ENCODE assay signal across 1 cellular context in the genomic region with DNA sequence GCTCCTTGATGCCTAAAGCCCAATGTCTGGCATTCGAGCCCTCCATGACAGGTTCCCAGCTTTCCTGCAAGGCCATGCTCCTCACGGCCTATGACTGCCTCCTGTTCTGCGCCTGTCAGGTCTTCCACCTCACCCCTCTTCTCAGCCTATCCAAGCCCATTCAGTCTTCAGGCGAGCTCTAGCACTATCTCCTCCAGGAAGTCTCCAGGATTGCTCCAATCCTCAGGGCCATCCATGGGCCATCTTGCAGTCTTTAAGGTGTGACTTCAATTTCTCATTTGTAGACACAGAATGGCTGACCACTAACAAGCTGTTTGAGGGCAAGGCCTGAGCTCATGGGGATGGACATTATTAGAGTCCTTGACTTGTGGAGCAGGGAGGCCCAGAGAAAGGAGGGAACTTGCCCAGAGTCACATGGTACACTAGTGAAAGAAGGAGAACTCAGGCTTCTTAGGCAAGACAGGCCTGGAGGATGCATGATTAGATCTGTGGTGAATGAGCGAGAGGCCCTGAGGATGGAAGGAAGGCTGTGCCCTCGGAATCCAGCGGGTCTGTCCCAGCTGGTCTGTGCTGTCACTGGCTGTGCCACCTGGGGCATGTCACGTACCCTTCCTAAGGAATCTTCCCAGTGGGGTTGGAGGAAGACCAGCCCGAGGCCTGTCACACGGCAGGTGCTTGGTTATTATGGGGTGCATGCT.
TF ChIP-seq lines count a peak whose summit lies in the region.

No MANE protein-coding gene starts in this region.

TF ChIP-seq in SK-N-SH treated with all-trans-retinoic acid at 6 μM for 48 hours, 23 proteins besides CTCF, POLR2A, EP300 and RAD21 (continued from another document):
- TF ChIP-seq, protein P1, sequence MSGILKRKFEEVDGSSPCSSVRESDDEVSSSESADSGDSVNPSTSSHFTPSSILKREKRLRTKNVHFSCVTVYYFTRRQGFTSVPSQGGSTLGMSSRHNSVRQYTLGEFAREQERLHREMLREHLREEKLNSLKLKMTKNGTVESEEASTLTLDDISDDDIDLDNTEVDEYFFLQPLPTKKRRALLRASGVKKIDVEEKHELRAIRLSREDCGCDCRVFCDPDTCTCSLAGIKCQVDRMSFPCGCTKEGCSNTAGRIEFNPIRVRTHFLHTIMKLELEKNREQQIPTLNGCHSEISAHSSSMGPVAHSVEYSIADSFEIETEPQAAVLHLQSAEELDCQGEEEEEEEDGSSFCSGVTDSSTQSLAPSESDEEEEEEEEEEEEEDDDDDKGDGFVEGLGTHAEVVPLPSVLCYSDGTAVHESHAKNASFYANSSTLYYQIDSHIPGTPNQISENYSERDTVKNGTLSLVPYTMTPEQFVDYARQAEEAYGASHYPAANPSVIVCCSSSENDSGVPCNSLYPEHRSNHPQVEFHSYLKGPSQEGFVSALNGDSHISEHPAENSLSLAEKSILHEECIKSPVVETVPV (CRISPR knock-in tag; IDR thresholded peaks at IDR 0.05), result no peak
- TF ChIP-seq ISL1 (CRISPR knock-in tag; IDR thresholded peaks at IDR 0.05) (no peak), GLIS3 (CRISPR knock-in tag; IDR thresholded peaks at IDR 0.05) (no peak), CSDC2 (CRISPR knock-in tag; IDR thresholded peaks at IDR 0.05) (no peak), SNAI2 (CRISPR knock-in tag; IDR thresholded peaks at IDR 0.05) (no peak), PPARA (CRISPR knock-in tag; IDR thresholded peaks at IDR 0.05; ENCODE audit: borderline replicate concordance) (no peak), ARNTL (CRISPR knock-in tag; IDR thresholded peaks at IDR 0.05; ENCODE audit: borderline replicate concordance, low read depth) (no peak)
- TF ChIP-seq, protein P2, sequence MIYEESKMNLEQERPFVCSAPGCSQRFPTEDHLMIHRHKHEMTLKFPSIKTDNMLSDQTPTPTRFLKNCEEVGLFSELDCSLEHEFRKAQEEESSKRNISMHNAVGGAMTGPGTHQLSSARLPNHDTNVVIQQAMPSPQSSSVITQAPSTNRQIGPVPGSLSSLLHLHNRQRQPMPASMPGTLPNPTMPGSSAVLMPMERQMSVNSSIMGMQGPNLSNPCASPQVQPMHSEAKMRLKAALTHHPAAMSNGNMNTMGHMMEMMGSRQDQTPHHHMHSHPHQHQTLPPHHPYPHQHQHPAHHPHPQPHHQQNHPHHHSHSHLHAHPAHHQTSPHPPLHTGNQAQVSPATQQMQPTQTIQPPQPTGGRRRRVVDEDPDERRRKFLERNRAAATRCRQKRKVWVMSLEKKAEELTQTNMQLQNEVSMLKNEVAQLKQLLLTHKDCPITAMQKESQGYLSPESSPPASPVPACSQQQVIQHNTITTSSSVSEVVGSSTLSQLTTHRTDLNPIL (CRISPR knock-in tag; IDR thresholded peaks at IDR 0.05; ENCODE audit: low read depth), result no peak
